8 cellular contexts compared by ENCODE assay signal in the genomic region with DNA sequence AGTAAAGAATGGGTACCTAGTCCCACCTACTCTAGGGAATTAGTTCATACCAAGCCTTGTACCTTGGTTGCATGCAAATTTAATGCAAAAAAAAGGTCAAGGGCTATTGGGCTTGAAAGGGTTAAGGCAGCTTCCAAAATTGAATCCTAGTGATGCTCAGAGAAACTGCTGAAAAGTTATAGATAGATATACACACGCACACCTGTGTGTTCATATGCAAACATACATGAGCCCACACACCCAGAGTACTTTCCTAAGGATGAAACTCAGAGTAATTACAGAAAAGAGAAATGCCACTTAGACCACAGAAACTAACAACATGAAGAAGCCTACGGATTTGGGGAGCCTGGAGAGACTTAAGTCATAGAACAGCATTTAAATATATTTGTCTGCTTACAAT. TPM values are rescaled to one million over a fixed set of nuclear protein-coding genes. Genes with fewer than 3 reads are reported as not detected.
DNase-seq lines count a peak whose midpoint lies in the region; ATAC-seq and TF ChIP-seq lines count a peak whose summit lies in the region.

No MANE protein-coding gene starts in this region.

- no peak for TF ChIP-seq CTCF in GM13977 (IDR thresholded peaks at IDR 0.05; ENCODE audit: extremely low read depth, insufficient read depth, missing control alignments)

- H3K4me3 ChIP-seq in MG63 (peak overlapping the region; percentile 88), endocrine pancreas (ENCODE audit: control insufficient read depth, insufficient read depth, low read length) (peak overlapping the region; percentile 89), skeletal muscle cell (ENCODE audit: low read depth, low read length) (peak overlapping the region; percentile 81)

- ATAC-seq in GM21619 (IDR thresholded peaks at IDR 0.05; ENCODE audit: unreplicated experiment) = peak; percentile 35

- in situ Hi-C loops in GM13977 (cut with MboI; ENCODE audit: low pct_unique_long_range_greater_than_20kb, low sequenced_read_pairs, unreplicated experiment) = no loop called here

- H3K9me3 ChIP-seq in MG63 (no peaks in the 10 kb centered on the region), endocrine pancreas (ENCODE audit: control insufficient read depth, low read length) (no peaks in the 10 kb centered on the region)

- no peak overlapping the region for H3K9ac ChIP-seq in endocrine pancreas (ENCODE audit: control insufficient read depth, insufficient read depth, low read length)

- no peaks in the 10 kb centered on the region for H3K36me3 ChIP-seq in MG63
- H3K36me3 ChIP-seq in endocrine pancreas (ENCODE audit: control insufficient read depth, insufficient read depth, low read length) = no peaks in the 10 kb centered on the region

- intact Hi-C loops in head of caudate nucleus (cut with DNase I) = no loop called here

- peak; percentile 55 for DNase-seq in GM13977 (ENCODE audit: low spot score)
- no peak for DNase-seq in MG63
- no peak for DNase-seq in skeletal muscle cell (ENCODE audit: low read depth)
- DNase-seq in head of caudate nucleus = no peak
- no peak for DNase-seq in T1000 (lab: John Stamatoyannopoulos, UW)
- no peak for DNase-seq in activated CD4-positive, alpha-beta T cell treated with anti-CD3 and anti-CD28 coated beads for 4 hours

- H3K27me3 ChIP-seq in MG63 (no peaks in the 10 kb centered on the region), endocrine pancreas (ENCODE audit: control insufficient read depth, insufficient read depth, low read length) (no peaks in the 10 kb centered on the region)

- peaks cover 10% of the 10 kb centered on the region for H3K4me1 ChIP-seq in endocrine pancreas (ENCODE audit: control insufficient read depth, insufficient read depth, low read length)

RNA-seq across cellular contexts. Expression of gene SLC25A13, which starts 1.5 kb away (rescaled TPM):
- total RNA-seq in MG63 (2014; rRNA removed; shearing (Covaris generic); ENCODE audit: low replicate concordance) = 12.4 and 26.7 TPM in 2 replicates
